ENCODE assay signal across 11 cellular contexts in the genomic region with DNA sequence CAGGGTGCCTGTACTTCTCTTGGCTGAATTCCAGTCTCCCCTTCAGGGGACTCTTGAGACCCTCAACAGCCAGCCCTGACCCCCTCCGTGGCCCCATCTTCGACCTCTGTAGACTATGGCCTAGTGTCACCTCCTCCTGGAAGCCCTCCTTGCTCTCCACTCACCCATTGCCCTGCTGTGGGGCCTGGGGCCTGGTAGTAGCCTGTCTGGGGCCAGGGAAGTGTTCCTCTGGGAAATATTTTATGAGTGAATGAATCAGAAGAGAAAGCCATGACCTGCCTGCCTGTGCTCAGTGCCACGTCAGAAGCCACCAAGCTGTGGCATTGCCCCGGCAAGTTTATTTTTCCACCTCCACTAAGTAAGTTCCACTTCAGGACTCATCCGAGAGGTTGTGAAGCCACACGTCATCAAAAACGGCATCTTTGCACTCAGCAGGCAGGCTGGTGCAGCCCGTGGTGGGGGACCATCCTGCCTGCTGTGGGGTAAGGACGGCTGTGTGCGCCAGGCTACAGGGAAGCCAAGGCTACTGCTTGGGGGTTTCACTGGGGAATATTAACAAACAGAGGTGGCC. TPM values are rescaled to one million over a fixed set of nuclear protein-coding genes. Genes with fewer than 3 reads are reported as not detected.
A peak's percentile ranks its signal among the peaks of the same experiment; 100 is the strongest.
DNase-seq lines count a peak whose midpoint lies in the region; TF ChIP-seq lines count a peak whose summit lies in the region.
"Had no signal": no experiment of that assay in that cellular context is flagged by ENCODE, and none has a peak within 500 bp of the region (broad histone marks: within the 10 kb centered on the region; RNA-seq: fewer than 3 reads in every experiment).

No MANE protein-coding gene starts in this region.

- H3K9me3 ChIP-seq in A673 (ENCODE audit: low read depth, low read length, poor library complexity, severe bottlenecking) (no peaks in the 10 kb centered on the region), osteoblast (ENCODE audit: low read depth, low read length) (no peaks in the 10 kb centered on the region)

- POLR2A ChIA-PET in A673 (lab: Charles Lee; ENCODE audit: low non-redundant PET) = no interaction called here

- no peak for TF ChIP-seq CTCF in A673 (conservative IDR thresholded peaks at IDR 0.05; ENCODE audit: low read depth, low read length)
- no peak for TF ChIP-seq CTCF in osteoblast (IDR thresholded peaks at IDR 0.05; ENCODE audit: extremely low read depth, low read depth, low read length)
- TF ChIP-seq CTCF in GM10266 (IDR thresholded peaks at IDR 0.05; ENCODE audit: control insufficient read depth, insufficient read depth, low read depth, missing control alignments) = no peak

- H3K27me3 ChIP-seq in A673 (replicated peaks; ENCODE audit: insufficient read depth, low read depth, low read length, poor library complexity) (no peaks in the 10 kb centered on the region), osteoblast (ENCODE audit: insufficient read depth, low read length) (no peaks in the 10 kb centered on the region)

- H3K79me2 ChIP-seq in osteoblast (ENCODE audit: insufficient read depth, low read length) = peaks cover 97% of the 10 kb centered on the region

- peak overlapping the region; percentile 94 for H3K4me2 ChIP-seq in osteoblast (ENCODE audit: insufficient read depth, low read length)

- H2AFZ ChIP-seq in osteoblast (ENCODE audit: low read length) = no peak overlapping the region

- intact Hi-C loops in A673 (cut with micrococcal nuclease; ENCODE audit: unreplicated experiment) = no loop called here

- H3K4me3 ChIP-seq in A673 (ENCODE audit: low read depth, low read length, poor library complexity, severe bottlenecking) = no peak overlapping the region
- peak overlapping the region; percentile 80 for H3K4me3 ChIP-seq in osteoblast (ENCODE audit: insufficient read depth, low read length)

- H4K20me1 ChIP-seq in osteoblast (ENCODE audit: insufficient read depth, low read length) = peaks cover 95% of the 10 kb centered on the region

- CTCF ChIA-PET in A673 (lab: Charles Lee) = no interaction called here

- H3K36me3 ChIP-seq in A673 (ENCODE audit: insufficient read depth, low read length, poor library complexity, severe bottlenecking) (peaks cover 88% of the 10 kb centered on the region), osteoblast (ENCODE audit: insufficient read depth, low read length) (peaks cover 87% of the 10 kb centered on the region)

- no peak for DNase-seq in A673 (ENCODE audit: low spot score)
- DNase-seq in T1000 (lab: John Stamatoyannopoulos, UW) = peak; percentile 74
- peak; percentile 72 for DNase-seq in fibroblast of gingiva (ENCODE audit: low read depth)
- peak; percentile 98 for DNase-seq in osteoblast (ENCODE audit: insufficient read length, low spot score, missing footprints)
- no peak for DNase-seq in GM10266 (ENCODE audit: extremely low spot score)
- DNase-seq in DMS79 treated with DMSO at 0.1 percent for 48 hours (lab: John Stamatoyannopoulos, UW) = no peak
- DNase-seq in hypothalamus (lab: John Stamatoyannopoulos, UW) = no peak
- DNase-seq in NCI-H146 (lab: John Stamatoyannopoulos, UW) = no peak
- DNase-seq: activated CD4-positive, CD25-positive, alpha-beta regulatory T cell; activated naive CD4-positive, alpha-beta T cell treated with anti-CD3 and anti-CD28 coated beads for 36 hours; nucleus accumbens had no signal

- peak overlapping the region; percentile 97 for H3K27ac ChIP-seq in A673 (ENCODE audit: low read depth, low read length, poor library complexity, severe bottlenecking)
- H3K27ac ChIP-seq in osteoblast (ENCODE audit: low read depth, low read length) = peak overlapping the region; percentile 96

- BruUV-seq in A673 (replicated peaks; lab: Mats Ljungman, UMichigan) = no TSS peak

- H3K4me1 ChIP-seq in A673 (ENCODE audit: insufficient read depth, low read length, poor library complexity, severe bottlenecking) = peaks cover 48% of the 10 kb centered on the region
- peaks cover 91% of the 10 kb centered on the region for H3K4me1 ChIP-seq in osteoblast (ENCODE audit: insufficient read depth, low read length)

RNA-seq across cellular contexts. Expression of a gene that starts 59.6 kb away (rescaled TPM):
- total RNA-seq in A673 (2021) (2.0 and 4.0 TPM in 2 replicates), osteoblast (21.8 and 22.1 TPM in 2 replicates)

Comparison
In these comparisons a context has a peak if more than half of its experiments do, and no peak if none do; other contexts are left out.
1. DNase-seq: peak in T1000 (single experiment), fibroblast of gingiva (single experiment) and osteoblast (single experiment); none in A673 (single experiment), GM10266 (single experiment), DMS79 treated with DMSO at 0.1 percent for 48 hours (single experiment), hypothalamus (0 of 51) and NCI-H146 (single experiment).